In the genomic region with DNA sequence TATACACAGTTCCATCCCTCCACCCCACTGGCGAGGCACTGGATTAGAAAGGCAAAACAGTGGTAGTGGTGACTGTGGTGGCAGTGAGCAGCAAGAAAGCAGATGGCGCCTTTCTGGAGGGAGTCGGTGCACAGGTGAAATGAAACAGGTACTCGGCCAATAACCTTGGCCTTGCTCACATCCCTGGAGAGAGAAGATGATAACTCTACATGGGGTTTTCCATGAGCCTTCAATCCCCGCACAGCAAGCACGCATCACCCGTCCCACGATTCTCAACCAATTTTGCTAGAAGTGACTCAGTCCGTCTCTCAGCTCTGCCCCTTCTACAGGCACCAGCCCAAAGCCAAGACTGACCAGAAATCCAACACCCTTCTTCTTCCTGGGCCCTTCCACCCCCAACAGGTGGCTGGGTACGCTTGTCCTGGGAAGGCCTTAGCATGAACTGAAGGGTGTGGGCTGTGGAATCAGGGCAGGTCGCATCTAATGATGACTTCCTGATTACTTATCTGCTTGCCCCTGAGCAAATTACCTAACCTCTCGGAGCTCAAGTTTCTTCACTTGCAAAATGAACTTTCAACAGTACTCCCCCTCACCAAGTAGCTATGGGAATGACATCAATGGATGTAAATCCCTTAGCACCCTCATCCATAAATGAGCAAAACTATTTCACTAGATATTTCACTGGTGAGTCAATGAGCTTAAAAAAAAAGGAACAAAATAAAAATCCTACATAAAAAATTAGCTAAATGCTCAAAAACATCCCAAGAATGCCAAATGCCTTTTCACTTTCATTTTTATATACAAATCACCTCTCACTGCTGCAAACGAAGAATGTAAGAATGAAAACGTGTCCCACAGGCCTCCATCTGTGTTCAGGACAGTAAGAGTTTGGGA, we compare ENCODE assay signal across 7 cellular contexts.
DNase-seq lines count a peak whose midpoint lies in the region; ATAC-seq and TF ChIP-seq lines count a peak whose summit lies in the region.

No MANE protein-coding gene starts in this region.

- DNase-seq in activated CD4-positive, CD25-positive, alpha-beta regulatory T cell treated with anti-CD3 and anti-CD28 coated beads, Interleukin-2, amount 50 U/mL, for 72 hours: peak; percentile 45
- DNase-seq in fibroblast of mammary gland (ENCODE audit: low read depth) (peak; percentile 91), hippocampal formation (lab: John Stamatoyannopoulos, UW) (no peak), SKM-1 (lab: John Stamatoyannopoulos, UW; ENCODE audit: unreplicated experiment) (no peak)
- peak; percentile 46 for DNase-seq in stimulated activated naive B cell treated with anti-CD40 and anti-IgM and Interleukin-4, amounts not matched to agents 10 μg/mL and 1 μg/mL and 100 μg/mL, for 72 hours

- TF ChIP-seq CTCF in fibroblast of mammary gland (conservative IDR thresholded peaks at IDR 0.05; ENCODE audit: control insufficient read depth, insufficient read depth, low read depth, low read length): no peak

- H3K4me1 Mint-ChIP-seq in stimulated activated naive B cell treated with anti-CD40 and anti-IgM and Interleukin-4, amounts not matched to agents 10 μg/mL and 1 μg/mL and 100 μg/mL, for 72 hours: peaks cover 52 to 77% of the 10 kb centered on the region in 2 donors

- no peak overlapping the region for H3K4me3 ChIP-seq in fibroblast of mammary gland (ENCODE audit: control insufficient read depth, low read depth, low read length)

- peaks cover 40 to 52% of the 10 kb centered on the region in 2 donors for H3K36me3 Mint-ChIP-seq in stimulated activated naive B cell treated with anti-CD40 and anti-IgM and Interleukin-4, amounts not matched to agents 10 μg/mL and 1 μg/mL and 100 μg/mL, for 72 hours

- no peaks in the 10 kb centered on the region for H3K9me3 Mint-ChIP-seq in stimulated activated naive B cell treated with anti-CD40 and anti-IgM and Interleukin-4, amounts not matched to agents 10 μg/mL and 1 μg/mL and 100 μg/mL, for 72 hours

- H3K27me3 Mint-ChIP-seq in stimulated activated naive B cell treated with anti-CD40 and anti-IgM and Interleukin-4, amounts not matched to agents 10 μg/mL and 1 μg/mL and 100 μg/mL, for 72 hours: no peaks in the 10 kb centered on the region

- peak overlapping the region; percentile 99 for H3K27ac Mint-ChIP-seq in stimulated activated naive B cell treated with anti-CD40 and anti-IgM and Interleukin-4, amounts not matched to agents 10 μg/mL and 1 μg/mL and 100 μg/mL, for 72 hours

- ATAC-seq in GM18873 (IDR thresholded peaks at IDR 0.05; ENCODE audit: low FRiP score, unreplicated experiment): peak; percentile 21
- peak; percentile 32 for ATAC-seq in HG03095 (IDR thresholded peaks at IDR 0.05; ENCODE audit: unreplicated experiment)
- peak; percentile 46 to 59 for ATAC-seq in stimulated activated naive B cell treated with anti-CD40 and anti-IgM and Interleukin-4, amounts not matched to agents 10 μg/mL and 1 μg/mL and 100 μg/mL, for 72 hours (replicated peaks)

- peak overlapping the region; percentile 77 to 80 for H3K4me3 Mint-ChIP-seq in stimulated activated naive B cell treated with anti-CD40 and anti-IgM and Interleukin-4, amounts not matched to agents 10 μg/mL and 1 μg/mL and 100 μg/mL, for 72 hours

Comparison
In these comparisons a context has a peak if more than half of its experiments do, and no peak if none do; other contexts are left out.
1. DNase-seq: peak in activated CD4-positive, CD25-positive, alpha-beta regulatory T cell treated with anti-CD3 and anti-CD28 coated beads, Interleukin-2, amount 50 U/mL, for 72 hours (single experiment), fibroblast of mammary gland (single experiment) and stimulated activated naive B cell treated with anti-CD40 and anti-IgM and Interleukin-4, amounts not matched to agents 10 μg/mL and 1 μg/mL and 100 μg/mL, for 72 hours (single experiment); none in hippocampal formation (0 of 2) and SKM-1 (single experiment).
2. Peak in every context shown above with its lines, with median percentiles within 50 percentile points of each other: ATAC-seq.